In genomic region chr11:67022341-67022933, GRCh38 we compare ENCODE assay signal across 9 cellular contexts. TPM values are rescaled to one million over a fixed set of nuclear protein-coding genes. Genes with fewer than 3 reads are reported as not detected.
DNase-seq lines count a peak whose midpoint lies in the region; ATAC-seq and TF ChIP-seq lines count a peak whose summit lies in the region.
"Had no signal": no experiment of that assay in that cellular context is flagged by ENCODE, and none has a peak within 500 bp of the region (broad histone marks: within the 10 kb centered on the region; RNA-seq: fewer than 3 reads in every experiment).

No MANE protein-coding gene starts in this region.

- H3K36me3 ChIP-seq in HEK293 (ENCODE audit: control insufficient read depth in 2 of 2, insufficient read depth in 1 of 2, low read length in 2 of 2), result no peaks in the 10 kb centered on the region
- H3K36me3 ChIP-seq in SJSA1, result no peaks in the 10 kb centered on the region

- POLR2A ChIA-PET in HEK293 (lab: Yijun Ruan, JAX), result interaction anchor here (0.9 to 2.8 kb wide), 6 partner anchors 11 to 295 kb away, joined by 3 to 7 read pairs (median 4); no protein-coding TSS in a partner anchor

- H3K4me1 ChIP-seq in HEK293 (ENCODE audit: control insufficient read depth, insufficient read depth, low read length), result peaks cover 5% of the 10 kb centered on the region
- H3K4me1 ChIP-seq in SJSA1 (replicated peaks), result peaks cover 34% of the 10 kb centered on the region
- peaks cover 9% of the 10 kb centered on the region for H3K4me1 ChIP-seq in foreskin keratinocyte

- CTCF ChIA-PET in HEK293 (lab: Yijun Ruan, JAX), result interaction anchor here (0.5 to 2.1 kb wide), 20 partner anchors 10 to 946 kb away, joined by 3 to 10 read pairs (median 4); no protein-coding TSS in a partner anchor

- DNase-seq in SJSA1 (ENCODE audit: low read depth in 1 of 2, low spot score in 2 of 2), result peak; percentile 83 to 89
- DNase-seq in foreskin keratinocyte, result peak; percentile 59 to 64
- peak; percentile 49 for DNase-seq in putamen (ENCODE audit: low spot score)
- DNase-seq in dedifferentiated amniotic fluid mesenchymal stem cell (ENCODE audit: extremely low spot score), result no peak
- no peak for DNase-seq in activated gamma-delta T cell (lab: John Stamatoyannopoulos, UW)
- no peak for DNase-seq in NCI-H2029 (lab: John Stamatoyannopoulos, UW)

- H3K9me3 ChIP-seq in HEK293 (ENCODE audit: control insufficient read depth, insufficient read depth, low read depth, low read length) (no peaks in the 10 kb centered on the region), SJSA1 (replicated peaks) (no peaks in the 10 kb centered on the region)

- ATAC-seq in foreskin keratinocyte, result peak; percentile 54
- no peak for ATAC-seq in GM18519 (IDR thresholded peaks at IDR 0.05; ENCODE audit: low FRiP score, unreplicated experiment)

- H3K4me3 ChIP-seq in HEK293 (ENCODE audit: low read depth, low read length) (peak overlapping the region; percentile 45), SJSA1 (no peak overlapping the region)

- H3K27ac ChIP-seq in HEK293 (ENCODE audit: extremely low read depth, low read depth, low read length) (no peak overlapping the region), SJSA1 (no peak overlapping the region), foreskin keratinocyte (no peak overlapping the region)

- H3K27me3 ChIP-seq in SJSA1 (replicated peaks) (peaks cover 4% of the 10 kb centered on the region), foreskin keratinocyte (peaks cover 14% of the 10 kb centered on the region)

- TF ChIP-seq CTCF in HEK293 (tag by site-specific recombination; IDR thresholded peaks at IDR 0.05) (no peak), foreskin keratinocyte (conservative IDR thresholded peaks at IDR 0.05) (no peak)

TF ChIP-seq in HEK293, 187 proteins besides CTCF, POLR2A, EP300 and RAD21 (continues in another document):
- no peak for TF ChIP-seq RBAK (tag by site-specific recombination; IDR thresholded peaks at IDR 0.05)
- TF ChIP-seq ZNF660 (tag by site-specific recombination; IDR thresholded peaks at IDR 0.05), result peak; percentile 76
- TF ChIP-seq PRDM2 (tag by site-specific recombination; IDR thresholded peaks at IDR 0.05; ENCODE audit: borderline replicate concordance), result no peak
- 0 out of 2 replicates have a peak, but pooled peaks have one; percentile 22 for TF ChIP-seq ZIC2 (tag by site-specific recombination; IDR thresholded peaks at IDR 0.05)
- TF ChIP-seq BCL11A (tag by site-specific recombination; IDR thresholded peaks at IDR 0.05; ENCODE audit: low read depth), result peak; percentile 65
- TF ChIP-seq ZNF274 (IDR thresholded peaks at IDR 0.05; ENCODE audit: low read length), result no peak
- no peak for TF ChIP-seq ZNF274 (tag by site-specific recombination; IDR thresholded peaks at IDR 0.05; ENCODE audit: borderline replicate concordance)
- TF ChIP-seq ZBTB48 (tag by site-specific recombination; IDR thresholded peaks at IDR 0.05), result peak; percentile 83
- peak; percentile 67 for TF ChIP-seq KLF10 (tag by site-specific recombination; IDR thresholded peaks at IDR 0.05)
- peak; percentile 56 for TF ChIP-seq ZBTB17 (tag by site-specific recombination; IDR thresholded peaks at IDR 0.05)
- peak; percentile 75; the same call in 1 of the 2 replicates for TF ChIP-seq ZNF24 (tag by site-specific recombination; IDR thresholded peaks at IDR 0.05)
- TF ChIP-seq PRDM10 (tag by site-specific recombination; IDR thresholded peaks at IDR 0.05), result peak; percentile 69; the same call in 1 of the 2 replicates
- TF ChIP-seq ZXDB (tag by site-specific recombination; IDR thresholded peaks at IDR 0.05), result peak; percentile 59
- peak; percentile 49; the same call in 1 of the 2 replicates for TF ChIP-seq SP7 (tag by site-specific recombination; IDR thresholded peaks at IDR 0.05)
- no peak for TF ChIP-seq ZNF350 (tag by site-specific recombination; IDR thresholded peaks at IDR 0.05)
- TF ChIP-seq ZNF366 (tag by site-specific recombination; conservative IDR thresholded peaks at IDR 0.05), result peak; percentile 41
- TF ChIP-seq ZNF837 (tag by site-specific recombination; IDR thresholded peaks at IDR 0.05), result no peak
- TF ChIP-seq ZNF692 (tag by site-specific recombination; IDR thresholded peaks at IDR 0.05), result peak; percentile 35; the same call in 1 of the 2 replicates
- TF ChIP-seq EGR2 (tag by site-specific recombination; IDR thresholded peaks at IDR 0.05; ENCODE audit: low read depth), result peak; percentile 80

RNA-seq across cellular contexts. Expression of gene SYT12, which starts 0.5 kb away (rescaled TPM):
- 0.13 and 0.29 TPM in 2 replicates for total RNA-seq in SJSA1 (2014; rRNA removed; shearing (Covaris generic))
- total RNA-seq in foreskin keratinocyte, result 0.10 and 0.25 TPM in 2 replicates
- 0.09 and 0.11 TPM in 2 replicates for polyA plus RNA-seq in foreskin keratinocyte

RNA-seq across cellular contexts. Expression of gene RHOD, which starts 34.2 kb away (rescaled TPM):
- not detected in 2 replicates for total RNA-seq in SJSA1 (2014; rRNA removed; shearing (Covaris generic))
- 146 and 174 TPM in 2 replicates for total RNA-seq in foreskin keratinocyte
- 240 and 243 TPM in 2 replicates for polyA plus RNA-seq in foreskin keratinocyte

RNA-seq across cellular contexts. Expression of gene C11orf86, which starts 47.3 kb away (rescaled TPM):
- not detected in 2 replicates for total RNA-seq in SJSA1 (2014; rRNA removed; shearing (Covaris generic))
- total RNA-seq in foreskin keratinocyte, result not detected in 2 replicates
- not detected in 2 replicates for polyA plus RNA-seq in foreskin keratinocyte
- total RNA-seq: lung microvascular endothelial cell had no signal

Comparison
In these comparisons a context has a peak if more than half of its experiments do, and no peak if none do; other contexts are left out.
1. DNase-seq: peak in SJSA1 (2 of 2), foreskin keratinocyte (2 of 2) and putamen (single experiment); none in dedifferentiated amniotic fluid mesenchymal stem cell (single experiment), activated gamma-delta T cell (single experiment) and NCI-H2029 (single experiment).
2. RNA of gene RHOD, which starts 34.2 kb away (total RNA-seq): 146 to 174 TPM in foreskin keratinocyte; not detected in SJSA1; every median in the first group is over 100 times any median in the second.